ENCODE assay signal across 8 cellular contexts in genomic region chr1:168136709-168137514, GRCh38. TPM values are rescaled to one million over a fixed set of nuclear protein-coding genes. Genes with fewer than 3 reads are reported as not detected.
A peak's percentile ranks its signal among the peaks of the same experiment; 100 is the strongest.
DNase-seq lines count a peak whose midpoint lies in the region; ATAC-seq and TF ChIP-seq lines count a peak whose summit lies in the region.

Gene GPR161, minus strand, starts transcription at chr1:168136930. Its CDS starts 32,080 bp downstream, at chr1:168104850.

- peak; percentile 25 for DNase-seq in Ammon's horn (ENCODE audit: low spot score)
- DNase-seq in NCI-H748 (lab: John Stamatoyannopoulos, UW; ENCODE audit: unreplicated experiment), result peak; percentile 74
- peak; percentile 26 for DNase-seq in activated naive CD4-positive, alpha-beta T cell treated with anti-CD3 and anti-CD28 coated beads, Interleukin-2, amount 50 U/mL, for 16 hours
- DNase-seq in germinal center (ENCODE audit: low spot score), result peak; percentile 33
- peak; percentile 61 for DNase-seq in neural crest cell (ENCODE audit: low read depth, low spot score)

- H3K27ac Mint-ChIP-seq in neural crest cell (ENCODE audit: unreplicated experiment), result peak within 1 kb of the TSS; percentile 99

- H3K36me3 Mint-ChIP-seq in neural crest cell (ENCODE audit: low read depth), result peaks cover 3% of the 10 kb centered on the region

- H3K4me1 Mint-ChIP-seq in neural crest cell, result peaks cover 40% of the 10 kb centered on the region

- H3K27me3 Mint-ChIP-seq in neural crest cell (ENCODE audit: low read depth), result no peaks in the 10 kb centered on the region

- H3K4me3 Mint-ChIP-seq in neural crest cell, result peak within 1 kb of the TSS; percentile 96

- TF ChIP-seq CTCF in neural crest cell (conservative IDR thresholded peaks at IDR 0.05), result peak; percentile 19

- no peaks in the 10 kb centered on the region for H3K9me3 Mint-ChIP-seq in neural crest cell

- ATAC-seq in GM21723 (IDR thresholded peaks at IDR 0.05; ENCODE audit: unreplicated experiment), result peak; percentile 50
- no peak for ATAC-seq in GM19351 (IDR thresholded peaks at IDR 0.05; ENCODE audit: unreplicated experiment)
- no peak for ATAC-seq in GM21515 (IDR thresholded peaks at IDR 0.05; ENCODE audit: unreplicated experiment)

RNA-seq across cellular contexts. Expression of gene GPR161, which starts in this region (rescaled TPM):
- 47.7 and 48.7 TPM in 2 replicates for total RNA-seq in neural crest cell
